In genomic region chr17:19728114-19728495, GRCh38 we compare ENCODE assay signal across 8 cellular contexts. TPM values are rescaled to one million over a fixed set of nuclear protein-coding genes. Genes with fewer than 3 reads are reported as not detected.
A peak's percentile ranks its signal among the peaks of the same experiment; 100 is the strongest.
DNase-seq lines count a peak whose midpoint lies in the region; ATAC-seq, FAIRE-seq and TF ChIP-seq lines count a peak whose summit lies in the region.

No MANE protein-coding gene starts in this region.

- intact Hi-C loops in HepG2 (cut with micrococcal nuclease; ENCODE audit: unreplicated experiment), result loop anchor here (10.0 kb wide), 1 partner anchor 83 kb away; the partner anchor contains the start of gene ALDH3A2

- CTCF ChIA-PET in HepG2 (lab: Yijun Ruan, JAX; ENCODE audit: low intra/inter-chr PET ratio, low total read pairs), result no interaction called here

- peak overlapping the region; percentile 46 for H3K27ac ChIP-seq in HepG2 (ENCODE audit: extremely low read length, insufficient read depth, low read length)
- H3K27ac ChIP-seq in upper lobe of left lung, result peak overlapping the region; percentile 83 to 87 (median 84)

- no peaks in the 10 kb centered on the region for H4K20me1 ChIP-seq in HepG2 (ENCODE audit: insufficient read depth, low read length)

- no peaks in the 10 kb centered on the region for H3K79me2 ChIP-seq in HepG2 (ENCODE audit: insufficient read depth, low read length)

- FAIRE-seq in HepG2 (lab: Jason Lieb, UNC), result no peak

- TF ChIP-seq POLR2A in HepG2 (IDR thresholded peaks at IDR 0.05; ENCODE audit: insufficient read depth in 1 of 2, low read depth in 2 of 2, low read length in 2 of 2), result no peak
- TF ChIP-seq POLR2A in upper lobe of left lung (IDR thresholded peaks at IDR 0.05), result peak in 1 of 4 donors; percentile 23

- H3K9ac ChIP-seq in HepG2 (ENCODE audit: insufficient read depth, low read depth, low read length), result 0 out of 2 replicates have a peak overlapping the region, but pooled peaks have one; percentile 25

- DNase-seq in AG08396 (ENCODE audit: low spot score) (peak; percentile 88), NCI-H2029 treated with DMSO at 0.1 percent for 48 hours (lab: John Stamatoyannopoulos, UW) (peak; percentile 54), cardiac fibroblast (ENCODE audit: low read depth in 2 of 2) (peak; percentile 82 to 96), HepG2 (ENCODE audit: low spot score) (peak; percentile 44), upper lobe of left lung (peak; percentile 88 to 91), SKM-1 treated with dmso at 0.1 percent for 144 hours (lab: John Stamatoyannopoulos, UW; ENCODE audit: unreplicated experiment) (no peak)
- DNase-seq in NK-92 treated with Interleukin-12 subunit alpha and Interleukin-12 subunit beta, amount 100 ng/mL, for 24 hours (lab: John Stamatoyannopoulos, UW), result no peak

- 0 out of 4 replicates have a peak, but pooled peaks of 1 of the 2 experiments have one; percentile 17 for TF ChIP-seq EP300 in HepG2 (IDR thresholded peaks at IDR 0.05; ENCODE audit: low read depth in 2 of 2, low read length in 2 of 2)
- no peak for TF ChIP-seq EP300 in HepG2 (CRISPR knock-in tag; IDR thresholded peaks at IDR 0.05; ENCODE audit: borderline replicate concordance)
- peak in 1 of 4 donors; percentile 6 for TF ChIP-seq EP300 in upper lobe of left lung (IDR thresholded peaks at IDR 0.05)

- no peaks in the 10 kb centered on the region for H3K36me3 ChIP-seq in HepG2 (replicated peaks in 1 of 2; ENCODE audit: control insufficient read depth in 1 of 2, insufficient read depth in 2 of 2, low read length in 2 of 2)
- no peaks in the 10 kb centered on the region for H3K36me3 ChIP-seq in upper lobe of left lung

- peak; percentile 84 for ATAC-seq in HepG2
- ATAC-seq in upper lobe of left lung (ENCODE audit: low FRiP score in 2 of 2), result peak; percentile 73 to 78
- no peak for ATAC-seq in GM21515 (IDR thresholded peaks at IDR 0.05; ENCODE audit: unreplicated experiment)

- TF ChIP-seq RAD21 in HepG2 (CRISPR knock-in tag; IDR thresholded peaks at IDR 0.05), result no peak

- H3K4me2 ChIP-seq in HepG2 (ENCODE audit: low read depth, low read length), result peak overlapping the region; percentile 73

- peaks cover 56% of the 10 kb centered on the region for H3K4me1 ChIP-seq in HepG2 (ENCODE audit: insufficient read depth, low read length)
- H3K4me1 ChIP-seq in upper lobe of left lung, result peaks cover 32 to 47% (median 39%) of the 10 kb centered on the region in 4 donors

- in situ Hi-C loops in HepG2 (cut with HindIII; ENCODE audit: extremely low pct_ligation_motif_present, low pct_unique_long_range_greater_than_20kb), result no loop called here

- whole genome bisulfite sequencing in HepG2 (ENCODE audit: low lambda C conversion rate), result 6% methylated on average over 3 of the region's 7 CpGs
- 0 to 10% methylated on average over 1 to 7 of the region's 7 CpGs for WGBS in upper lobe of left lung, 2 donors

- H3K9me3 ChIP-seq in HepG2 (ENCODE audit: low read length) (no peaks in the 10 kb centered on the region), upper lobe of left lung (no peaks in the 10 kb centered on the region)

- H3K27me3 ChIP-seq in HepG2 (ENCODE audit: control insufficient read depth in 1 of 2, insufficient read depth in 2 of 2, low read length in 2 of 2), result no peaks in the 10 kb centered on the region
- no peaks in the 10 kb centered on the region for H3K27me3 ChIP-seq in upper lobe of left lung

- TF ChIP-seq CTCF in cardiac fibroblast (IDR thresholded peaks at IDR 0.05; ENCODE audit: low read depth, low read length) (no peak), HepG2 (CRISPR knock-in tag; IDR thresholded peaks at IDR 0.05) (0 out of 2 replicates have a peak, but pooled peaks have one; percentile 1), upper lobe of left lung (IDR thresholded peaks at IDR 0.05) (no peak)

- H2AFZ ChIP-seq in HepG2 (ENCODE audit: low read length), result no peak overlapping the region

- no peak overlapping the region for H3K4me3 ChIP-seq in cardiac fibroblast (replicated peaks in 1 of 2; ENCODE audit: low read depth in 2 of 2, low read length in 2 of 2)
- H3K4me3 ChIP-seq in HepG2 (replicated peaks in 1 of 3; ENCODE audit: insufficient read depth in 1 of 3, low read depth in 2 of 3, low read length in 3 of 3), result peak overlapping the region in 1 of 3 experiments; percentile 41; a peak in 1 of 6 replicates
- H3K4me3 ChIP-seq in upper lobe of left lung, result no peak overlapping the region

- POLR2A ChIA-PET in HepG2 (lab: Yijun Ruan, JAX), result interaction anchor here (0.8 to 2.8 kb wide), 14 partner anchors 9 to 201 kb away, joined by 3 to 13 read pairs (median 4); partner anchors contain the start of genes ALDH3A2 and SLC47A1

- no TSS peak for BruUV-seq in HepG2 (replicated peaks; lab: Mats Ljungman, UMichigan)

TF ChIP-seq in HepG2, 621 proteins besides CTCF, POLR2A, EP300 and RAD21 (continues in another document):
- TF ChIP-seq ZFP90 (CRISPR knock-in tag; IDR thresholded peaks at IDR 0.05; ENCODE audit: borderline replicate concordance) (0 out of 2 replicates have a peak, but pooled peaks have one; percentile 34), UBTF (CRISPR knock-in tag; IDR thresholded peaks at IDR 0.05) (0 out of 2 replicates have a peak, but pooled peaks have one; percentile 24), ZNF33B (CRISPR knock-in tag; IDR thresholded peaks at IDR 0.05) (no peak)

RNA-seq across cellular contexts. Expression of gene SLC47A2, which starts 11.7 kb away (rescaled TPM):
- total RNA-seq in HepG2 (2016; rRNA removed; fragmentation: Illumina TruSeq; extraction: Trizol) (0.04 TPM in 1 of 2 replicates, not detected in the other), upper lobe of left lung (under 1 TPM in 1 of 6 donors, not detected in 5; 0.09 TPM)
- total RNA-seq in HepG2 (2016; cell fraction: cytosol; rRNA removed; fragmentation: Illumina TruSeq; extraction: Trizol; ENCODE audit: low read depth), result not detected in 2 replicates
- total RNA-seq in HepG2 (2016; cell fraction: insoluble cytoplasmic fraction; rRNA removed; fragmentation: Illumina TruSeq; extraction: Trizol), result 0.04 TPM in 1 of 2 replicates, not detected in the other
- 0.06 TPM in 1 of 2 replicates, not detected in the other for total RNA-seq in HepG2 (2016; cell fraction: membrane; rRNA removed; fragmentation: Illumina TruSeq; extraction: Trizol)
- 0.25 TPM in 1 of 2 replicates, not detected in the other for total RNA-seq in HepG2 (2016; cell fraction: nucleus; rRNA removed; fragmentation: Illumina TruSeq; extraction: Trizol)
- polyA plus RNA-seq in HepG2 (2011; rRNA removed), result not detected in 2 replicates
- not detected in 2 replicates for polyA plus RNA-seq in HepG2 (2011; cell fraction: cytosol; rRNA removed)
- not detected in 2 replicates for polyA plus RNA-seq in HepG2 (2011; cell fraction: nucleus; rRNA removed)
- polyA plus RNA-seq in HepG2 (2012), result 0.07 and 0.17 TPM in 2 replicates
- polyA plus RNA-seq in HepG2 (2016; cell fraction: cytosol; fragmentation: Illumina TruSeq; extraction: Trizol; ENCODE audit: low read depth), result not detected in 2 replicates
- not detected in 2 replicates for polyA plus RNA-seq in HepG2 (2016; cell fraction: insoluble cytoplasmic fraction; fragmentation: Illumina TruSeq; extraction: Trizol; ENCODE audit: low read depth)
- not detected in 2 replicates for polyA plus RNA-seq in HepG2 (2016; cell fraction: membrane; fragmentation: Illumina TruSeq; extraction: Trizol; ENCODE audit: low read depth)
- polyA plus RNA-seq in HepG2 (2016; cell fraction: nucleus; fragmentation: Illumina TruSeq; extraction: Trizol; ENCODE audit: insufficient read depth, low read depth), result not detected in 2 replicates
- polyA minus RNA-seq in HepG2 (2011; rRNA and poly(A)+ RNA removed; ENCODE audit: low replicate concordance), result 0.21 TPM in 1 of 2 replicates, not detected in the other
- polyA minus RNA-seq in HepG2 (2011; cell fraction: cytosol; rRNA and poly(A)+ RNA removed), result not detected in 2 replicates
- not detected in 2 replicates for polyA minus RNA-seq in HepG2 (2011; cell fraction: nucleus; rRNA and poly(A)+ RNA removed)

RNA-seq across cellular contexts. Expression of gene ALDH3A1, which starts 20.0 kb away (rescaled TPM):
- total RNA-seq in HepG2 (2016; rRNA removed; fragmentation: Illumina TruSeq; extraction: Trizol) (0.45 and 0.62 TPM in 2 replicates), upper lobe of left lung (10 to 100 TPM in 3 of 6 donors, 1 to 10 TPM in 3; 2.4 to 72.8 (median 9.1) TPM)
- total RNA-seq in HepG2 (2016; cell fraction: cytosol; rRNA removed; fragmentation: Illumina TruSeq; extraction: Trizol; ENCODE audit: low read depth), result 0.18 and 0.61 TPM in 2 replicates
- total RNA-seq in HepG2 (2016; cell fraction: insoluble cytoplasmic fraction; rRNA removed; fragmentation: Illumina TruSeq; extraction: Trizol), result 0.50 and 0.65 TPM in 2 replicates
- total RNA-seq in HepG2 (2016; cell fraction: membrane; rRNA removed; fragmentation: Illumina TruSeq; extraction: Trizol), result 0.38 and 0.49 TPM in 2 replicates
- total RNA-seq in HepG2 (2016; cell fraction: nucleus; rRNA removed; fragmentation: Illumina TruSeq; extraction: Trizol), result 0.25 and 0.50 TPM in 2 replicates
- 0.07 and 0.29 TPM in 2 replicates for polyA plus RNA-seq in HepG2 (2011; rRNA removed)
- 0.09 TPM in 1 of 2 replicates, not detected in the other for polyA plus RNA-seq in HepG2 (2011; cell fraction: cytosol; rRNA removed)
- 0.11 and 0.19 TPM in 2 replicates for polyA plus RNA-seq in HepG2 (2011; cell fraction: nucleus; rRNA removed)
- 0.08 and 0.13 TPM in 2 replicates for polyA plus RNA-seq in HepG2 (2012)
- polyA plus RNA-seq in HepG2 (2016; cell fraction: cytosol; fragmentation: Illumina TruSeq; extraction: Trizol; ENCODE audit: low read depth), result 0.10 and 0.26 TPM in 2 replicates
- polyA plus RNA-seq in HepG2 (2016; cell fraction: insoluble cytoplasmic fraction; fragmentation: Illumina TruSeq; extraction: Trizol; ENCODE audit: low read depth), result 0.56 and 0.68 TPM in 2 replicates
- polyA plus RNA-seq in HepG2 (2016; cell fraction: membrane; fragmentation: Illumina TruSeq; extraction: Trizol; ENCODE audit: low read depth), result 0.30 and 0.86 TPM in 2 replicates
- 0.92 and 2.1 TPM in 2 replicates for polyA plus RNA-seq in HepG2 (2016; cell fraction: nucleus; fragmentation: Illumina TruSeq; extraction: Trizol; ENCODE audit: insufficient read depth, low read depth)
- polyA minus RNA-seq in HepG2 (2011; rRNA and poly(A)+ RNA removed; ENCODE audit: low replicate concordance), result 10.9 TPM in 1 of 2 replicates, not detected in the other
- polyA minus RNA-seq in HepG2 (2011; cell fraction: cytosol; rRNA and poly(A)+ RNA removed), result not detected in 2 replicates
- not detected in 2 replicates for polyA minus RNA-seq in HepG2 (2011; cell fraction: nucleus; rRNA and poly(A)+ RNA removed)

Comparison
In these comparisons a context has a peak if more than half of its experiments do, and no peak if none do; other contexts are left out.
1. DNase-seq: peak in AG08396 (single experiment), NCI-H2029 treated with DMSO at 0.1 percent for 48 hours (single experiment), cardiac fibroblast (2 of 2), HepG2 (single experiment) and upper lobe of left lung (2 of 2); none in SKM-1 treated with dmso at 0.1 percent for 144 hours (single experiment) and NK-92 treated with Interleukin-12 subunit alpha and Interleukin-12 subunit beta, amount 100 ng/mL, for 24 hours (single experiment).